Comparison of ENCODE assay signal across 27 cellular contexts in the genomic region with DNA sequence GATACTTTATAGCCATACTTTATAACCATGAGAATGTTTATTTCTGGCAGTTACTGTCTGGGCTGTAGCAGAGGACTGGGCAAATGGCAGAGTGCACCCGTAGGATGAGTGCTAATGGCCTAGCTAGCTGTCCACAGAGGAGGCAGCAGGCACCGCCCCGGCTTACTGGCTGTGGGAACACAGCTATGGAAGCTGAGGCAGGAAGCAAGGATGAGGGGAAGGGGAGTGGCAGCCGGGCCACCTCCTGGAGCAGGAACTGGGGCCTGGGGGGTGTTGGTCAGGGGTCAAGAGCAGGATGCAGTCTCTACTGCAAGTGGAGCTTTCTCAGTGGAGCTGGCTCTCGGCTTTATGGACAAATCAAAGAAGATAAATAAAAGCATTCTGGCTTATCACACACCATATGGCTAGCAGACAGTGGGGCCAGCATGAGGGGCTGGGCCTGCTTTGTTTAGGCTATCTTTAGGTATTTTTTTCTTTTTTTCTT.
DNase-seq lines count a peak whose midpoint lies in the region; ATAC-seq, FAIRE-seq and TF ChIP-seq lines count a peak whose summit lies in the region.
"Had no signal": no experiment of that assay in that cellular context is flagged by ENCODE, and none has a peak within 500 bp of the region (broad histone marks: within the 10 kb centered on the region; RNA-seq: fewer than 3 reads in every experiment).

No MANE protein-coding gene starts in this region.

- no peak overlapping the region for H3K4me3 ChIP-seq in left ventricle myocardium inferior
- H3K4me3 ChIP-seq in mesendoderm (ENCODE audit: low read length), result no peak overlapping the region
- H3K4me3 ChIP-seq in thyroid gland (replicated peaks in 1 of 3), result no peak overlapping the region
- H3K4me3 ChIP-seq: upper lobe of left lung had no signal

- TF ChIP-seq CTCF in left ventricle myocardium inferior (IDR thresholded peaks at IDR 0.05; ENCODE audit: borderline replicate concordance) (no peak), thyroid gland (IDR thresholded peaks at IDR 0.05) (no peak)

- peaks cover 70% of the 10 kb centered on the region for H3K4me1 ChIP-seq in left ventricle myocardium inferior
- H3K4me1 ChIP-seq in mesendoderm (ENCODE audit: control insufficient read depth, low read depth, low read length), result no peaks in the 10 kb centered on the region
- H3K4me1 ChIP-seq in thyroid gland, result peaks cover 59 to 68% of the 10 kb centered on the region in 2 donors

- no peak overlapping the region for H2BK120ac ChIP-seq in mesendoderm (ENCODE audit: low read depth, low read length)

- H3K27me3 ChIP-seq in left ventricle myocardium inferior (ENCODE audit: low read depth), result no peaks in the 10 kb centered on the region
- H3K27me3 ChIP-seq in mesendoderm (ENCODE audit: insufficient read depth, low read length, poor library complexity), result no peaks in the 10 kb centered on the region
- H3K27me3 ChIP-seq in thyroid gland, result no peaks in the 10 kb centered on the region
- H3K27me3 ChIP-seq: upper lobe of left lung had no signal

- no peaks in the 10 kb centered on the region for H3K79me1 ChIP-seq in mesendoderm (ENCODE audit: low read length)

- H3K4me1 Mint-ChIP-seq in activated CD8-positive, alpha-beta T cell treated with anti-CD3 and anti-CD28 coated beads, Interleukin-2, amount 10 ng/mL, durations not matched to agents 7 days and 5 days (ENCODE audit: low read depth), result no peaks in the 10 kb centered on the region
- H3K4me1 Mint-ChIP-seq: activated naive CD8-positive, alpha-beta T cell treated with anti-CD3 and anti-CD28 coated beads, Interleukin-2, amount 10 ng/mL, durations not matched to agents 7 days and 5 days; naive thymus-derived CD4-positive, alpha-beta T cell had no signal

- POLR2A ChIA-PET in activated CD8-positive, alpha-beta T cell treated with anti-CD3 and anti-CD28 coated beads, Interleukin-2, amount 10 ng/mL, durations not matched to agents 7 days and 5 days (lab: Charles Lee), result no interaction called here

- no peak overlapping the region for H3K4ac ChIP-seq in mesendoderm (ENCODE audit: low read depth, low read length)

- H3K23ac ChIP-seq in mesendoderm (ENCODE audit: low read length), result no peak overlapping the region

- no peak overlapping the region for H4K8ac ChIP-seq in mesendoderm (ENCODE audit: low read depth, low read length)

- no peak overlapping the region for H3K27ac Mint-ChIP-seq in activated CD8-positive, alpha-beta T cell treated with anti-CD3 and anti-CD28 coated beads, Interleukin-2, amount 10 ng/mL, durations not matched to agents 7 days and 5 days
- H3K27ac Mint-ChIP-seq: activated naive CD8-positive, alpha-beta T cell treated with anti-CD3 and anti-CD28 coated beads, Interleukin-2, amount 10 ng/mL, durations not matched to agents 7 days and 5 days; IgD-negative memory B cell; naive thymus-derived CD4-positive, alpha-beta T cell; T-helper 1 cell treated with Interleukin-12 subunit alpha and Interleukin-12 subunit beta and Interleukin-4 antibody, amounts not matched to agents 30 μg/mL and 1 μg/mL, for 36 hours had no signal

- no peak for ATAC-seq in left ventricle myocardium superior
- no peak for ATAC-seq in activated CD8-positive, alpha-beta T cell treated with anti-CD3 and anti-CD28 coated beads, Interleukin-2, amount 10 ng/mL, durations not matched to agents 7 days and 5 days
- ATAC-seq: naive thymus-derived CD4-positive, alpha-beta T cell had no signal

- peaks cover 9% of the 10 kb centered on the region for H3K27me3 Mint-ChIP-seq in activated CD8-positive, alpha-beta T cell treated with anti-CD3 and anti-CD28 coated beads, Interleukin-2, amount 10 ng/mL, durations not matched to agents 7 days and 5 days (ENCODE audit: low read depth)
- H3K27me3 Mint-ChIP-seq: IgD-negative memory B cell had no signal

- H3K79me2 ChIP-seq in mesendoderm (ENCODE audit: control insufficient read depth, insufficient read depth, low read length), result no peaks in the 10 kb centered on the region

- FAIRE-seq in endometrium (lab: Jason Lieb, UNC), result peak; percentile 31
- FAIRE-seq: astrocyte had no signal

- DNase-seq in left ventricle myocardium inferior (no peak), left ventricle myocardium superior (no peak), mesendoderm (peak; percentile 10), thyroid gland (no peak), NCI-H774 (lab: John Stamatoyannopoulos, UW) (no peak)
- no peak for DNase-seq in stimulated activated naive CD4-positive, alpha-beta T cell (lab: John Stamatoyannopoulos, UW)
- DNase-seq in activated CD8-positive, alpha-beta T cell treated with anti-CD3 and anti-CD28 coated beads, Interleukin-2, amount 10 ng/mL, durations not matched to agents 7 days and 5 days, result no peak
- DNase-seq: ACHN; activated CD4-positive, alpha-beta T cell treated with anti-CD3 and anti-CD28 coated beads for 48 hours; activated effector memory CD4-positive, alpha-beta T cell treated with anti-CD3 and anti-CD28 coated beads, Interleukin-2, amount 50 U/mL, for 16 hours; activated naive CD8-positive, alpha-beta T cell treated with anti-CD3 and anti-CD28 coated beads, Interleukin-2, amount 10 ng/mL, durations not matched to agents 7 days and 5 days; activated T-cell treated with anti-CD3 and anti-CD28 coated beads, Interleukin-2, amount 50 U/mL, for 1 hour; COR-L47; dermis blood vessel endothelial cell; HCEC 1CT; mesenchymal stem cell; naive thymus-derived CD4-positive, alpha-beta T cell; NCI-H1092 treated with DMSO at 0.1 percent for 48 hours; NCI-H2029; NCI-H2227 treated with DMSO at 0.1 percent for 48 hours; NCI-H526 treated with DMSO at 0.1 percent for 48 hours; stimulated activated CD4-positive, alpha-beta T cell treated with anti-CD3 and anti-CD28 coated beads, Interleukin-2, amount 100 ng/mL, for 48 hours had no signal

- H3K9me3 ChIP-seq in left ventricle myocardium inferior (replicated peaks), result no peaks in the 10 kb centered on the region
- H3K9me3 ChIP-seq in thyroid gland, result no peaks in the 10 kb centered on the region
- H3K9me3 ChIP-seq: upper lobe of left lung had no signal

- WGBS in mesendoderm (ENCODE audit: extremely low coverage, insufficient coverage, low lambda C conversion rate), result no CpG with 5 or more reads among the region's 5 CpGs
- WGBS in thyroid gland, 2 donors, result 83 to 86% methylated on average over 5 of the region's 5 CpGs

- H2BK5ac ChIP-seq in mesendoderm (ENCODE audit: low read length), result no peak overlapping the region

- H3K4me2 ChIP-seq in mesendoderm (ENCODE audit: low read length), result no peak overlapping the region

- H3K9me3 Mint-ChIP-seq in activated CD8-positive, alpha-beta T cell treated with anti-CD3 and anti-CD28 coated beads, Interleukin-2, amount 10 ng/mL, durations not matched to agents 7 days and 5 days (ENCODE audit: insufficient read depth), result no peaks in the 10 kb centered on the region
- H3K9me3 Mint-ChIP-seq: activated naive CD8-positive, alpha-beta T cell treated with anti-CD3 and anti-CD28 coated beads, Interleukin-2, amount 10 ng/mL, durations not matched to agents 7 days and 5 days; IgD-negative memory B cell; naive thymus-derived CD4-positive, alpha-beta T cell; T-helper 1 cell treated with Interleukin-12 subunit alpha and Interleukin-12 subunit beta and Interleukin-4 antibody, amounts not matched to agents 30 μg/mL and 1 μg/mL, for 36 hours had no signal

- H3K36me3 ChIP-seq in left ventricle myocardium inferior (peaks cover 33% of the 10 kb centered on the region), mesendoderm (ENCODE audit: control insufficient read depth, insufficient read depth, low read length) (no peaks in the 10 kb centered on the region), thyroid gland (no peaks in the 10 kb centered on the region)
- H3K36me3 ChIP-seq: upper lobe of left lung had no signal

- no peak overlapping the region for H4K5ac ChIP-seq in mesendoderm (ENCODE audit: low read length)

- H2BK15ac ChIP-seq in mesendoderm (replicated peaks; ENCODE audit: low read depth), result no peak overlapping the region

- no peak overlapping the region for H3K56ac ChIP-seq in mesendoderm (ENCODE audit: low read length)

- H3K27ac ChIP-seq in left ventricle myocardium inferior (replicated peaks), result peak overlapping the region; percentile 57
- no peak overlapping the region for H3K27ac ChIP-seq in mesendoderm (ENCODE audit: low read depth, low read length)
- peak overlapping the region; percentile 38 to 81 (median 78) for H3K27ac ChIP-seq in thyroid gland
- H3K27ac ChIP-seq: upper lobe of left lung had no signal

- intact Hi-C loops in left ventricle myocardium inferior (cut with micrococcal nuclease) (no loop called here), left ventricle myocardium superior (cut with micrococcal nuclease) (no loop called here), thyroid gland (cut with DNase I) (no loop called here)

- no peak for TF ChIP-seq POLR2A in thyroid gland (IDR thresholded peaks at IDR 0.05)

- H2AK5ac ChIP-seq in mesendoderm (ENCODE audit: low read length), result no peak overlapping the region

- no peak overlapping the region for H3K9ac ChIP-seq in mesendoderm (ENCODE audit: low read length)

- H3K18ac ChIP-seq in mesendoderm (ENCODE audit: low read length), result no peak overlapping the region

- no peaks in the 10 kb centered on the region for H3K36me3 Mint-ChIP-seq in activated CD8-positive, alpha-beta T cell treated with anti-CD3 and anti-CD28 coated beads, Interleukin-2, amount 10 ng/mL, durations not matched to agents 7 days and 5 days (ENCODE audit: low read depth)
- H3K36me3 Mint-ChIP-seq: activated naive CD8-positive, alpha-beta T cell treated with anti-CD3 and anti-CD28 coated beads, Interleukin-2, amount 10 ng/mL, durations not matched to agents 7 days and 5 days; IgD-negative memory B cell; naive thymus-derived CD4-positive, alpha-beta T cell had no signal

- CTCF ChIA-PET in activated CD8-positive, alpha-beta T cell treated with anti-CD3 and anti-CD28 coated beads, Interleukin-2, amount 10 ng/mL, durations not matched to agents 7 days and 5 days (lab: Charles Lee), result no interaction called here

- H3K4me3 Mint-ChIP-seq in activated CD8-positive, alpha-beta T cell treated with anti-CD3 and anti-CD28 coated beads, Interleukin-2, amount 10 ng/mL, durations not matched to agents 7 days and 5 days, result no peak overlapping the region
- H3K4me3 Mint-ChIP-seq: activated naive CD8-positive, alpha-beta T cell treated with anti-CD3 and anti-CD28 coated beads, Interleukin-2, amount 10 ng/mL, durations not matched to agents 7 days and 5 days; IgD-negative memory B cell; naive thymus-derived CD4-positive, alpha-beta T cell; T-helper 1 cell treated with Interleukin-12 subunit alpha and Interleukin-12 subunit beta and Interleukin-4 antibody, amounts not matched to agents 30 μg/mL and 1 μg/mL, for 36 hours had no signal
